ENCODE assay signal across 10 cellular contexts in genomic region chr20:58407966-58408557, GRCh38. TPM values are rescaled to one million over a fixed set of nuclear protein-coding genes. Genes with fewer than 3 reads are reported as not detected.
DNase-seq lines count a peak whose midpoint lies in the region; ATAC-seq and TF ChIP-seq lines count a peak whose summit lies in the region.
"Had no signal": no experiment of that assay in that cellular context is flagged by ENCODE, and none has a peak within 500 bp of the region (broad histone marks: within the 10 kb centered on the region; RNA-seq: fewer than 3 reads in every experiment).

No MANE protein-coding gene starts in this region.

- no peaks in the 10 kb centered on the region for H3K9me3 Mint-ChIP-seq in Calu3 (ENCODE audit: low read depth, unreplicated experiment)
- H3K9me3 Mint-ChIP-seq: dendritic cell treated with granulocyte-macrophage colony-stimulating factor and Interleukin-4, amounts not matched to agents 40 ng/mL and 50 ng/mL, for 4 days had no signal

- H3F3A ChIP-seq in PC-9 (ENCODE audit: insufficient read depth, low read depth) = peaks cover 14% of the 10 kb centered on the region

- H3K27me3 ChIP-seq in PC-9 (ENCODE audit: insufficient read depth, low read depth) (no peaks in the 10 kb centered on the region), right cardiac atrium (ENCODE audit: control insufficient read depth, insufficient read depth) (no peaks in the 10 kb centered on the region), thyroid gland (no peaks in the 10 kb centered on the region), aorta (ENCODE audit: control insufficient read depth in 1 of 2, insufficient read depth in 2 of 2, low read length in 1 of 2) (no peaks in the 10 kb centered on the region)

- TF ChIP-seq POLR2A in thyroid gland (IDR thresholded peaks at IDR 0.05) = no peak

- H2AFZ ChIP-seq in PC-9 = no peak overlapping the region

- intact Hi-C loops in Calu3 (cut with micrococcal nuclease; ENCODE audit: unreplicated experiment) = no loop called here
- intact Hi-C loops in PC-9 (cut with micrococcal nuclease; ENCODE audit: unreplicated experiment) = no loop called here
- intact Hi-C loops in right cardiac atrium (cut with DNase I) = no loop called here
- intact Hi-C loops in posterior cingulate gyrus (cut with DNase I) = no loop called here
- intact Hi-C loops in thyroid gland (cut with DNase I) = no loop called here
- intact Hi-C loops in aorta (cut with DNase I) = no loop called here

- H3K27ac ChIP-seq in PC-9 = peak overlapping the region; percentile 27
- H3K27ac ChIP-seq in right cardiac atrium (ENCODE audit: low read length) = peak overlapping the region; percentile 37
- H3K27ac ChIP-seq in thyroid gland = peak overlapping the region in 1 of 3 donors; percentile 40
- no peak overlapping the region for H3K27ac ChIP-seq in aorta (ENCODE audit: low read depth in 1 of 2, low read length in 2 of 2)

- H3K4me3 ChIP-seq in PC-9 (no peak overlapping the region), right cardiac atrium (ENCODE audit: low read length) (no peak overlapping the region), thyroid gland (replicated peaks in 1 of 3) (no peak overlapping the region), aorta (ENCODE audit: low read length in 2 of 2) (no peak overlapping the region)

- peaks cover 14% of the 10 kb centered on the region for H3K4me1 Mint-ChIP-seq in Calu3 (ENCODE audit: low read depth, unreplicated experiment)

- H3K9me2 ChIP-seq in PC-9 (ENCODE audit: insufficient read depth) = no peaks in the 10 kb centered on the region

- no peaks in the 10 kb centered on the region for H3K27me3 Mint-ChIP-seq in Calu3 (ENCODE audit: unreplicated experiment)
- H3K27me3 Mint-ChIP-seq: dendritic cell treated with granulocyte-macrophage colony-stimulating factor and Interleukin-4, amounts not matched to agents 40 ng/mL and 50 ng/mL, for 4 days had no signal

- H3K36me3 Mint-ChIP-seq in Calu3 (ENCODE audit: insufficient read depth, unreplicated experiment) = no peaks in the 10 kb centered on the region

- DNase-seq in Calu3 (no peak), PC-9 (no peak), right cardiac atrium (no peak), posterior cingulate gyrus (no peak), thyroid gland (no peak), aorta (no peak), omental fat pad (ENCODE audit: low spot score) (no peak)
- DNase-seq: retina had no signal

- H4K20me1 ChIP-seq in PC-9 (ENCODE audit: insufficient read depth) = peaks cover 47% of the 10 kb centered on the region

- H3K36me3 ChIP-seq in PC-9 (ENCODE audit: low read depth) (0 out of 2 replicates have a peak, but pooled peaks cover 4% of the 10 kb centered on the region), thyroid gland (no peaks in the 10 kb centered on the region), aorta (ENCODE audit: control insufficient read depth in 1 of 2, insufficient read depth in 2 of 2, low read length in 1 of 2) (no peaks in the 10 kb centered on the region)

- TF ChIP-seq CTCF in Calu3 (IDR thresholded peaks at IDR 0.05; ENCODE audit: unreplicated experiment) = no peak
- TF ChIP-seq CTCF in PC-9 (conservative IDR thresholded peaks at IDR 0.05) = no peak
- TF ChIP-seq CTCF in thyroid gland (IDR thresholded peaks at IDR 0.05) = no peak
- no peak for TF ChIP-seq CTCF in omental fat pad (IDR thresholded peaks at IDR 0.05)

- peak overlapping the region; percentile 4; the same call in 1 of the 2 replicates for H3K4me2 ChIP-seq in PC-9

- ATAC-seq in GM21576 (IDR thresholded peaks at IDR 0.05; ENCODE audit: unreplicated experiment) (peak; percentile 61), right cardiac atrium (no peak), aorta (ENCODE audit: low FRiP score) (no peak), omental fat pad (ENCODE audit: low FRiP score) (no peak)

- peak overlapping the region; percentile 17 for H3K27ac Mint-ChIP-seq in Calu3 (ENCODE audit: unreplicated experiment)
- H3K27ac Mint-ChIP-seq: dendritic cell treated with granulocyte-macrophage colony-stimulating factor and Interleukin-4, amounts not matched to agents 40 ng/mL and 50 ng/mL, for 4 days had no signal

- POLR2A ChIA-PET in PC-9 (lab: Charles Lee; ENCODE audit: unreplicated experiment) = interaction anchor here (0.5 kb wide), 1 partner anchor 19 kb away, joined by 4 read pairs; no protein-coding TSS in a partner anchor

- 51% methylated on average over 2 of the region's 2 CpGs for WGBS in right cardiac atrium
- 57 to 65% methylated on average over 2 of the region's 2 CpGs for WGBS in thyroid gland, 2 donors
- WGBS in aorta, 2 donors = 78 to 81% methylated on average over 2 of the region's 2 CpGs

- no TSS peak for BruUV-seq in Calu3 (replicated peaks; lab: Mats Ljungman, UMichigan)
- BruUV-seq in PC-9 (replicated peaks; lab: Mats Ljungman, UMichigan) = no TSS peak

- peaks cover 98% of the 10 kb centered on the region for H3K79me2 ChIP-seq in PC-9 (ENCODE audit: low read depth)

- no peaks in the 10 kb centered on the region for H3K9me3 ChIP-seq in PC-9 (ENCODE audit: insufficient read depth, low read depth)
- H3K9me3 ChIP-seq in right cardiac atrium (ENCODE audit: control insufficient read depth, low read length) = no peaks in the 10 kb centered on the region
- no peaks in the 10 kb centered on the region for H3K9me3 ChIP-seq in thyroid gland
- no peaks in the 10 kb centered on the region for H3K9me3 ChIP-seq in aorta (ENCODE audit: control insufficient read depth, low read length)

- CTCF ChIA-PET in Calu3 (lab: Charles Lee) (interaction anchor here (1.4 kb wide), 1 partner anchor 12 kb away, joined by 4 read pairs; no protein-coding TSS in a partner anchor), PC-9 (lab: Charles Lee) (interaction anchor here (0.6 kb wide), 1 partner anchor 475 kb away, joined by 3 read pairs; no protein-coding TSS in a partner anchor)

- H3K4me1 ChIP-seq in PC-9 (replicated peaks; ENCODE audit: insufficient read depth) (peaks cover 23% of the 10 kb centered on the region), right cardiac atrium (ENCODE audit: control insufficient read depth, insufficient read depth, low read length) (peaks cover 7% of the 10 kb centered on the region), thyroid gland (peaks cover 17 to 65% of the 10 kb centered on the region in 2 donors), aorta (ENCODE audit: control insufficient read depth in 1 of 2, insufficient read depth in 2 of 2, low read length in 2 of 2) (peaks cover 0 to 5% of the 10 kb centered on the region in 2 donors)

- H3K4me3 Mint-ChIP-seq in Calu3 (ENCODE audit: low read depth, unreplicated experiment) = peak overlapping the region; percentile 3
- H3K4me3 Mint-ChIP-seq: dendritic cell treated with granulocyte-macrophage colony-stimulating factor and Interleukin-4, amounts not matched to agents 40 ng/mL and 50 ng/mL, for 4 days had no signal

RNA-seq across cellular contexts. Expression of gene VAPB, which starts 19.0 kb away (rescaled TPM):
- total RNA-seq in Calu3 (2022) (82.4 and 92.7 TPM in 2 replicates), PC-9 (2021) (73.0 and 80.6 TPM in 2 replicates), right cardiac atrium (10 to 100 TPM; 59.6 to 64.7 (median 63.6) TPM), thyroid gland (10 to 100 TPM; 37.8 to 53.3 (median 39.2) TPM), aorta (10 to 100 TPM; 47.6 to 50.6 TPM), omental fat pad (10 to 100 TPM; 21.4 to 26.8 (median 23.6) TPM)
- polyA plus RNA-seq in right cardiac atrium (30.6 TPM), aorta (10 to 100 TPM; 20.9 to 23.0 TPM)

Comparison
In these comparisons a context has a peak if more than half of its experiments do, and no peak if none do; other contexts are left out.
1. H3K27ac ChIP-seq: peak in PC-9 (single experiment) and right cardiac atrium (single experiment); none in aorta (0 of 2).